In genomic region chr1:167488786-167489185, GRCh38 we compare ENCODE assay signal across 16 cellular contexts. TPM values are rescaled to one million over a fixed set of nuclear protein-coding genes. Genes with fewer than 3 reads are reported as not detected.
DNase-seq lines count a peak whose midpoint lies in the region; ATAC-seq, FAIRE-seq and TF ChIP-seq lines count a peak whose summit lies in the region.
"Had no signal": no experiment of that assay in that cellular context is flagged by ENCODE, and none has a peak within 500 bp of the region (broad histone marks: within the 10 kb centered on the region; RNA-seq: fewer than 3 reads in every experiment).

No MANE protein-coding gene starts in this region.

- H3K18ac ChIP-seq in neuronal stem cell (ENCODE audit: low read length) = peak overlapping the region; percentile 50

- H4K8ac ChIP-seq in neuronal stem cell (ENCODE audit: low read depth, low read length) = no peak overlapping the region

- H3K27me3 ChIP-seq in bronchial epithelial cell (ENCODE audit: control insufficient read depth, insufficient read depth, low read length) (peaks cover 3% of the 10 kb centered on the region), neuronal stem cell (ENCODE audit: control insufficient read depth in 3 of 3, insufficient read depth in 3 of 3, low read depth in 1 of 3, low read length in 3 of 3) (no peaks in the 10 kb centered on the region), pancreas (peaks cover 0 to 7% (median 0%) of the 10 kb centered on the region in 4 donors), smooth muscle cell (ENCODE audit: low read depth) (no peaks in the 10 kb centered on the region)

- no peaks in the 10 kb centered on the region for H3K79me2 ChIP-seq in smooth muscle cell (ENCODE audit: low read depth)

- no peak for TF ChIP-seq CTCF in bronchial epithelial cell (IDR thresholded peaks at IDR 0.05; ENCODE audit: insufficient read depth, low read length, severe bottlenecking)
- no peak for TF ChIP-seq CTCF in pancreas (IDR thresholded peaks at IDR 0.05)
- no peak for TF ChIP-seq CTCF in smooth muscle cell (IDR thresholded peaks at IDR 0.05; ENCODE audit: borderline replicate concordance, insufficient read depth, poor library complexity, severe bottlenecking)

- H3K79me1 ChIP-seq in neuronal stem cell (ENCODE audit: low read depth, low read length) = no peaks in the 10 kb centered on the region

- no peak for ATAC-seq in HG03565 (IDR thresholded peaks at IDR 0.05; ENCODE audit: unreplicated experiment)
- ATAC-seq in pancreas = no peak

- no peaks in the 10 kb centered on the region for H4K20me1 ChIP-seq in smooth muscle cell (ENCODE audit: low read depth)

- WGBS in neuronal stem cell (ENCODE audit: extremely low coverage in 2 of 2, insufficient read length in 2 of 2, insufficient replicate concordance in 1 of 2), 2 donors = no CpG with 5 or more reads among the region's 14 CpGs
- WGBS in pancreas, 2 donors = 65 to 68% methylated on average over 14 of the region's 14 CpGs
- WGBS in smooth muscle cell (ENCODE audit: low lambda C conversion rate) = 47% methylated on average over 14 of the region's 14 CpGs

- H2BK15ac ChIP-seq in neuronal stem cell (ENCODE audit: low read length) = no peak overlapping the region

- peak overlapping the region; percentile 70 for H2AFZ ChIP-seq in neuronal stem cell (ENCODE audit: low read length)
- H2AFZ ChIP-seq in smooth muscle cell (ENCODE audit: low read depth) = no peak overlapping the region

- intact Hi-C loops in pancreas (cut with DNase I) = no loop called here

- H3K27ac ChIP-seq in neuronal stem cell (replicated peaks; ENCODE audit: low read length) (peak overlapping the region; percentile 89), pancreas (no peak overlapping the region), smooth muscle cell (ENCODE audit: low read depth) (no peak overlapping the region)
- H3K27ac ChIP-seq: esophagus squamous epithelium, stomach had no signal

- H3K4me3 ChIP-seq in bronchial epithelial cell (ENCODE audit: low read depth, low read length) = no peak overlapping the region
- H3K4me3 ChIP-seq in neuronal stem cell (ENCODE audit: low read length in 2 of 2) = peak overlapping the region in 1 of 2 donors; percentile 20
- H3K4me3 ChIP-seq in pancreas = no peak overlapping the region
- no peak overlapping the region for H3K4me3 ChIP-seq in smooth muscle cell
- H3K4me3 ChIP-seq: esophagus squamous epithelium, stomach had no signal

- H3F3A ChIP-seq in smooth muscle cell (ENCODE audit: low read depth) = no peaks in the 10 kb centered on the region

- no peak overlapping the region for H4K91ac ChIP-seq in neuronal stem cell (ENCODE audit: low read depth, low read length, poor library complexity)

- H3K4me1 ChIP-seq in neuronal stem cell (ENCODE audit: control insufficient read depth in 2 of 2, insufficient read depth in 1 of 2, low read depth in 1 of 2, low read length in 2 of 2) = peaks cover 35 to 37% of the 10 kb centered on the region in 2 donors
- no peaks in the 10 kb centered on the region for H3K4me1 ChIP-seq in pancreas
- peaks cover 35% of the 10 kb centered on the region for H3K4me1 ChIP-seq in smooth muscle cell (ENCODE audit: low read depth)

- no peak overlapping the region for H3K4ac ChIP-seq in neuronal stem cell (ENCODE audit: low read length)

- peak overlapping the region; percentile 26 for H3K4me2 ChIP-seq in neuronal stem cell (ENCODE audit: insufficient read depth, low read length, poor library complexity, severe bottlenecking)
- no peak overlapping the region for H3K4me2 ChIP-seq in smooth muscle cell

- H2BK5ac ChIP-seq in neuronal stem cell (ENCODE audit: low read length) = no peak overlapping the region

- H3K9ac ChIP-seq in neuronal stem cell (ENCODE audit: low read depth, low read length, poor library complexity) (no peak overlapping the region), smooth muscle cell (ENCODE audit: low read depth) (no peak overlapping the region)

- DNase-seq in activated CD8-positive, alpha-beta memory T cell treated with anti-CD3 and anti-CD28 coated beads for 24 hours = peak; percentile 61
- no peak for DNase-seq in activated CD8-positive, alpha-beta memory T cell treated with anti-CD3 and anti-CD28 coated beads, Interleukin-2, amount 50 U/mL, for 4 hours
- DNase-seq in NCI-H510A treated with DMSO at 0.1 percent for 48 hours (lab: John Stamatoyannopoulos, UW) = peak; percentile 59
- DNase-seq in bronchial epithelial cell (ENCODE audit: low read depth) = peak; percentile 4
- DNase-seq in neuronal stem cell (ENCODE audit: low spot score) = peak; percentile 33
- DNase-seq in pancreas = no peak
- DNase-seq in smooth muscle cell (lab: John Stamatoyannopoulos, UW; ENCODE audit: unreplicated experiment) = no peak
- DNase-seq: activated effector memory CD4-positive, alpha-beta T cell treated with anti-CD3 and anti-CD28 coated beads, Interleukin-2, amount 50 U/mL, for 16 hours; esophagus squamous epithelium; midbrain; NCI-H226; stomach had no signal

- no peak overlapping the region for H2BK120ac ChIP-seq in neuronal stem cell (ENCODE audit: low read depth, low read length)

- no peak overlapping the region for H3K14ac ChIP-seq in neuronal stem cell (ENCODE audit: low read length)

- FAIRE-seq in bronchial epithelial cell (lab: Jason Lieb, UNC) (no peak), pancreas (lab: Jason Lieb, UNC) (no peak)
- FAIRE-seq: TTC549 had no signal

- H2BK12ac ChIP-seq in neuronal stem cell (ENCODE audit: low read length) = no peak overlapping the region

- H3K23ac ChIP-seq in neuronal stem cell (ENCODE audit: low read depth, low read length, poor library complexity) = no peak overlapping the region

- H2AK5ac ChIP-seq in neuronal stem cell (ENCODE audit: low read depth, low read length) = no peak overlapping the region

- H3K36me3 ChIP-seq in bronchial epithelial cell (ENCODE audit: control insufficient read depth, insufficient read depth, low read length) = no peaks in the 10 kb centered on the region
- no peaks in the 10 kb centered on the region for H3K36me3 ChIP-seq in neuronal stem cell (replicated peaks in 1 of 2; ENCODE audit: control insufficient read depth in 2 of 2, insufficient read depth in 2 of 2, low read length in 2 of 2)
- H3K36me3 ChIP-seq in pancreas = no peaks in the 10 kb centered on the region
- H3K36me3 ChIP-seq in smooth muscle cell (ENCODE audit: low read depth) = no peaks in the 10 kb centered on the region
- H3K36me3 ChIP-seq: esophagus squamous epithelium, stomach had no signal

- peaks cover 0 to 2% of the 10 kb centered on the region in 2 donors for H3K9me3 ChIP-seq in neuronal stem cell (replicated peaks in 1 of 2; ENCODE audit: control insufficient read depth in 2 of 2, insufficient read depth in 1 of 2, low read depth in 1 of 2, low read length in 2 of 2)
- H3K9me3 ChIP-seq in pancreas = no peaks in the 10 kb centered on the region
- no peaks in the 10 kb centered on the region for H3K9me3 ChIP-seq in smooth muscle cell (replicated peaks; ENCODE audit: low read depth)
- H3K9me3 ChIP-seq: esophagus squamous epithelium, stomach had no signal

RNA-seq across cellular contexts. Expression of gene CD247, which starts 29.5 kb away (rescaled TPM):
- total RNA-seq in bronchial epithelial cell (not detected in 2 replicates), pancreas (under 1 TPM in 5 of 6 donors, not detected in 1; 0.14 to 0.95 (median 0.78) TPM), smooth muscle cell (0.13 TPM in 1 of 2 replicates, not detected in the other)
- 1.5 TPM for polyA plus RNA-seq in neuronal stem cell (2013, experiment 1 of 2)
- 1.5 TPM for polyA plus RNA-seq in neuronal stem cell (2013, experiment 2 of 2)
- polyA plus RNA-seq in pancreas (under 1 TPM; 0.34 to 0.56 TPM), smooth muscle cell (not detected in 2 replicates)
- total RNA-seq: LHCN-M2, RPMI7951 had no signal

Comparison
In these comparisons a context has a peak if more than half of its experiments do, and no peak if none do; other contexts are left out.
1. DNase-seq: peak in activated CD8-positive, alpha-beta memory T cell treated with anti-CD3 and anti-CD28 coated beads for 24 hours (single experiment), NCI-H510A treated with DMSO at 0.1 percent for 48 hours (single experiment), bronchial epithelial cell (single experiment) and neuronal stem cell (single experiment); none in activated CD8-positive, alpha-beta memory T cell treated with anti-CD3 and anti-CD28 coated beads, Interleukin-2, amount 50 U/mL, for 4 hours (single experiment), pancreas (0 of 6) and smooth muscle cell (single experiment).